9 cellular contexts compared by ENCODE assay signal in the genomic region with DNA sequence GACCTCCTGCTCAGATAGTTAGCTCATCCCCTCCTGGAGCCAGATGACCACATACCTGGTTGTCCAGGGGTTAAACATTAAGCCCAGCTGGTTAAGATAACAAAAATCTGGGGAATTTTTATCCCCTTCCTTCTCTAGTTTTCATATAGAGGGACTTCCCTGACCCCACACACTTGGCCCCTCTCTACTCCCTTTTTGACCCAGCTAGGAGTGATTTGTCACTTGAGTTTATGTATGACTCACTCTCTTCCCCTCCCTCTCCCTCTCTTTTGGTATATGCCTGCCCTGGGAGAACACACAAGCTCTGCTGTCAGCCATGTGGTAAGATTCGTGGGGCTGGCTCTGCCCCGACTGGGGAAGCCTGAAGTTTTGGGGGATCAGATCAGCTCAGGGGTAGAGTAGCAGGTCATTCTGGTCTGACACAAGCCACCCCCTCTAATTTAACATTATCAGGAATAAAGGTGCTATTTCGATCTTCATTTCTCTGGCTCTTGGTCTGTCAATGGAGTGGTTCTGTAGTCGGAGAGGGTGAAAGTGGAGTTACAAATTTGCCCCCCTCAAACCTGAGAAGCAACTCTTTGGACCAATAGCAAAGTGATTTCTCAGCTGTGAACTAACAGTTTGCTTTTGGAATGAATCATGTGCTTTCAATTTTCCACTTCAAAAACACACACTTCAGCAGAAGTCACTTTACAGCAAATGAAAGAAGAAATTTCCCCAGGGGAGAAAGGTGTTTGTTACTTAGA.
DNase-seq lines count a peak whose midpoint lies in the region; ATAC-seq, FAIRE-seq and TF ChIP-seq lines count a peak whose summit lies in the region.
"Had no signal": no experiment of that assay in that cellular context is flagged by ENCODE, and none has a peak within 500 bp of the region (broad histone marks: within the 10 kb centered on the region; RNA-seq: fewer than 3 reads in every experiment).

No MANE protein-coding gene starts in this region.

- peak overlapping the region; percentile 37 for H3K27ac Mint-ChIP-seq in activated T-helper 17 cell treated with anti-CD3 and anti-CD28 coated beads, Interleukin-2, amount 50 U/mL, for 72 hours
- H3K27ac Mint-ChIP-seq: activated naive CD8-positive, alpha-beta T cell treated with anti-CD3 and anti-CD28 coated beads, Interleukin-2, amount 10 ng/mL, durations not matched to agents 7 days and 5 days had no signal

- CTCF ChIA-PET in A549 (lab: Yijun Ruan, JAX) = no interaction called here

- H3K4me1 ChIP-seq in A549 = no peaks in the 10 kb centered on the region

- no peak for TF ChIP-seq EP300 in A549 (IDR thresholded peaks at IDR 0.05)

- WGBS in A549 (ENCODE audit: missing lambda C conversion rate) = 3% methylated on average over 4 of the region's 4 CpGs

- H3K27ac ChIP-seq in A549 = no peak overlapping the region

- H3K9me3 ChIP-seq in A549 = no peaks in the 10 kb centered on the region

- TF ChIP-seq CTCF in A549 (IDR thresholded peaks at IDR 0.05) = no peak

- peak; percentile 6 to 16 for DNase-seq in A549 (ENCODE audit: low read depth in 1 of 2, low spot score in 1 of 2)
- DNase-seq in T-helper 9 cell = no peak
- no peak for DNase-seq in effector CD4-positive, alpha-beta T cell
- DNase-seq in pons (ENCODE audit: low spot score) = no peak
- no peak for DNase-seq in cerebellar nuclear complex (lab: John Stamatoyannopoulos, UW)
- DNase-seq: activated naive CD8-positive, alpha-beta T cell treated with anti-CD3 and anti-CD28 coated beads, Interleukin-2, amount 10 ng/mL, durations not matched to agents 7 days and 5 days had no signal

- no peaks in the 10 kb centered on the region for H3K27me3 Mint-ChIP-seq in activated T-helper 17 cell treated with anti-CD3 and anti-CD28 coated beads, Interleukin-2, amount 50 U/mL, for 72 hours

- no peak for TF ChIP-seq POLR2A in A549 (IDR thresholded peaks at IDR 0.05; ENCODE audit: low read length)

- TF ChIP-seq RAD21 in A549 (conservative IDR thresholded peaks at IDR 0.05 in 1 of 2, IDR thresholded peaks at IDR 0.05 in 1 of 2) = no peak

- H3K4me3 Mint-ChIP-seq in activated T-helper 17 cell treated with anti-CD3 and anti-CD28 coated beads, Interleukin-2, amount 50 U/mL, for 72 hours = no peak overlapping the region
- H3K4me3 Mint-ChIP-seq: activated naive CD8-positive, alpha-beta T cell treated with anti-CD3 and anti-CD28 coated beads, Interleukin-2, amount 10 ng/mL, durations not matched to agents 7 days and 5 days had no signal

- no peak for ATAC-seq in A549
- peak; percentile 67 for ATAC-seq in GM18907 (IDR thresholded peaks at IDR 0.05; ENCODE audit: unreplicated experiment)
- ATAC-seq in HG03095 (IDR thresholded peaks at IDR 0.05; ENCODE audit: unreplicated experiment) = peak; percentile 51
- peak; percentile 83 for ATAC-seq in activated T-helper 17 cell treated with anti-CD3 and anti-CD28 coated beads, Interleukin-2, amount 50 U/mL, for 72 hours (replicated peaks)

- H3K4me2 ChIP-seq in A549 = peak overlapping the region; percentile 17; the same call in 1 of the 3 replicates

- POLR2A ChIA-PET in A549 (lab: Yijun Ruan, JAX) = no interaction called here

- no peaks in the 10 kb centered on the region for H3K36me3 Mint-ChIP-seq in activated T-helper 17 cell treated with anti-CD3 and anti-CD28 coated beads, Interleukin-2, amount 50 U/mL, for 72 hours (ENCODE audit: low read depth)
- H3K36me3 Mint-ChIP-seq: activated naive CD8-positive, alpha-beta T cell treated with anti-CD3 and anti-CD28 coated beads, Interleukin-2, amount 10 ng/mL, durations not matched to agents 7 days and 5 days had no signal

- H3K9me3 Mint-ChIP-seq in activated T-helper 17 cell treated with anti-CD3 and anti-CD28 coated beads, Interleukin-2, amount 50 U/mL, for 72 hours = peaks cover 5% of the 10 kb centered on the region

- no peaks in the 10 kb centered on the region for H3K4me1 Mint-ChIP-seq in activated T-helper 17 cell treated with anti-CD3 and anti-CD28 coated beads, Interleukin-2, amount 50 U/mL, for 72 hours
- H3K4me1 Mint-ChIP-seq: activated naive CD8-positive, alpha-beta T cell treated with anti-CD3 and anti-CD28 coated beads, Interleukin-2, amount 10 ng/mL, durations not matched to agents 7 days and 5 days had no signal

- H3K4me3 ChIP-seq in A549 = no peak overlapping the region

- no peak for FAIRE-seq in A549 (lab: Jason Lieb, UNC)

TF ChIP-seq in A549, 52 proteins besides CTCF, POLR2A, EP300 and RAD21:
- TF ChIP-seq, protein P1, sequence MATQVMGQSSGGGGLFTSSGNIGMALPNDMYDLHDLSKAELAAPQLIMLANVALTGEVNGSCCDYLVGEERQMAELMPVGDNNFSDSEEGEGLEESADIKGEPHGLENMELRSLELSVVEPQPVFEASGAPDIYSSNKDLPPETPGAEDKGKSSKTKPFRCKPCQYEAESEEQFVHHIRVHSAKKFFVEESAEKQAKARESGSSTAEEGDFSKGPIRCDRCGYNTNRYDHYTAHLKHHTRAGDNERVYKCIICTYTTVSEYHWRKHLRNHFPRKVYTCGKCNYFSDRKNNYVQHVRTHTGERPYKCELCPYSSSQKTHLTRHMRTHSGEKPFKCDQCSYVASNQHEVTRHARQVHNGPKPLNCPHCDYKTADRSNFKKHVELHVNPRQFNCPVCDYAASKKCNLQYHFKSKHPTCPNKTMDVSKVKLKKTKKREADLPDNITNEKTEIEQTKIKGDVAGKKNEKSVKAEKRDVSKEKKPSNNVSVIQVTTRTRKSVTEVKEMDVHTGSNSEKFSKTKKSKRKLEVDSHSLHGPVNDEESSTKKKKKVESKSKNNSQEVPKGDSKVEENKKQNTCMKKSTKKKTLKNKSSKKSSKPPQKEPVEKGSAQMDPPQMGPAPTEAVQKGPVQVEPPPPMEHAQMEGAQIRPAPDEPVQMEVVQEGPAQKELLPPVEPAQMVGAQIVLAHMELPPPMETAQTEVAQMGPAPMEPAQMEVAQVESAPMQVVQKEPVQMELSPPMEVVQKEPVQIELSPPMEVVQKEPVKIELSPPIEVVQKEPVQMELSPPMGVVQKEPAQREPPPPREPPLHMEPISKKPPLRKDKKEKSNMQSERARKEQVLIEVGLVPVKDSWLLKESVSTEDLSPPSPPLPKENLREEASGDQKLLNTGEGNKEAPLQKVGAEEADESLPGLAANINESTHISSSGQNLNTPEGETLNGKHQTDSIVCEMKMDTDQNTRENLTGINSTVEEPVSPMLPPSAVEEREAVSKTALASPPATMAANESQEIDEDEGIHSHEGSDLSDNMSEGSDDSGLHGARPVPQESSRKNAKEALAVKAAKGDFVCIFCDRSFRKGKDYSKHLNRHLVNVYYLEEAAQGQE (IDR thresholded peaks at IDR 0.05) = no peak
- TF ChIP-seq TFCP2L1 (CRISPR knock-in tag; IDR thresholded peaks at IDR 0.05) = no peak
- no peak for TF ChIP-seq ZSCAN20 (CRISPR knock-in tag; IDR thresholded peaks at IDR 0.05)
- TF ChIP-seq CHD4 (IDR thresholded peaks at IDR 0.05; ENCODE audit: borderline replicate concordance) = no peak
- TF ChIP-seq, protein P2, sequence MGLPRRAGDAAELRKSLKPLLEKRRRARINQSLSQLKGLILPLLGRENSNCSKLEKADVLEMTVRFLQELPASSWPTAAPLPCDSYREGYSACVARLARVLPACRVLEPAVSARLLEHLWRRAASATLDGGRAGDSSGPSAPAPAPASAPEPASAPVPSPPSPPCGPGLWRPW (IDR thresholded peaks at IDR 0.05) = no peak
- TF ChIP-seq, protein P3, sequence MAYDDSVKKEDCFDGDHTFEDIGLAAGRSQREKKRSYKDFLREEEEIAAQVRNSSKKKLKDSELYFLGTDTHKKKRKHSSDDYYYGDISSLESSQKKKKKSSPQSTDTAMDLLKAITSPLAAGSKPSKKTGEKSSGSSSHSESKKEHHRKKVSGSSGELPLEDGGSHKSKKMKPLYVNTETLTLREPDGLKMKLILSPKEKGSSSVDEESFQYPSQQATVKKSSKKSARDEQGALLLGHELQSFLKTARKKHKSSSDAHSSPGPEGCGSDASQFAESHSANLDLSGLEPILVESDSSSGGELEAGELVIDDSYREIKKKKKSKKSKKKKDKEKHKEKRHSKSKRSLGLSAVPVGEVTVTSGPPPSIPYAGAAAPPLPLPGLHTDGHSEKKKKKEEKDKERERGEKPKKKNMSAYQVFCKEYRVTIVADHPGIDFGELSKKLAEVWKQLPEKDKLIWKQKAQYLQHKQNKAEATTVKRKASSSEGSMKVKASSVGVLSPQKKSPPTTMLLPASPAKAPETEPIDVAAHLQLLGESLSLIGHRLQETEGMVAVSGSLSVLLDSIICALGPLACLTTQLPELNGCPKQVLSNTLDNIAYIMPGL (CRISPR knock-in tag; IDR thresholded peaks at IDR 0.05; ENCODE audit: borderline replicate concordance) = no peak
- no peak for TF ChIP-seq TP53 (CRISPR knock-in tag; IDR thresholded peaks at IDR 0.05)
- no peak for TF ChIP-seq KDM1A (IDR thresholded peaks at IDR 0.05; ENCODE audit: low read depth)
- TF ChIP-seq RFX5 (IDR thresholded peaks at IDR 0.05) = no peak
- TF ChIP-seq RNF2 (IDR thresholded peaks at IDR 0.05; ENCODE audit: borderline replicate concordance, low read depth) = no peak
- TF ChIP-seq ZFP36 (IDR thresholded peaks at IDR 0.05; ENCODE audit: borderline replicate concordance, partially characterized antibody) = no peak

Comparison
In these comparisons a context has a peak if more than half of its experiments do, and no peak if none do; other contexts are left out.
1. ATAC-seq: peak in GM18907 (single experiment), HG03095 (single experiment) and activated T-helper 17 cell treated with anti-CD3 and anti-CD28 coated beads, Interleukin-2, amount 50 U/mL, for 72 hours (single experiment); none in A549 (0 of 2).
2. DNase-seq: peak in A549 (2 of 2); none in T-helper 9 cell (single experiment), effector CD4-positive, alpha-beta T cell (single experiment), pons (single experiment) and cerebellar nuclear complex (0 of 2).